Comparison of ENCODE assay signal across 20 cellular contexts in the genomic region with DNA sequence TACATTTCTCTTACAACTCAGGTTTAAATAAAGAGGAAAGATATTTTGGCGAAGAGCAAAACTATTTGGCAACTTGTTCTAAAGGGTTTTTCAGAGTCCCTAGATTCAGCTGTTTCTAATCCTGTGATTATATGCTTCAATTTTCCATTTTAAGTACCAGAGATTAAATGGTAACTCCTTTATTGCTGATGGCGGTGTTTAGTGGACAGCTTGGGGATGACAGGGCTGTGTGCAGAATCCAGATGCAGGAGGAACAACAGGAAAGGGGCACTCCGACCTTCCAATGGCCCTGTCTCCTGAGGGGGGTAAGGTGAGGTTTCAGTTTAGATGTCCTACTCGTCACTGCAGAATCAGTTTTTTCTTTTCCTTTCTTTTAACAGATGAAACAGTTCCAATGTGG.
"Had no signal": no experiment of that assay in that cellular context is flagged by ENCODE, and none has a peak within 500 bp of the region (broad histone marks: within the 10 kb centered on the region; RNA-seq: fewer than 3 reads in every experiment).

No MANE protein-coding gene starts in this region.

- H3K4me3 Mint-ChIP-seq: activated T-cell treated with anti-CD3 and anti-CD28 coated beads, Interleukin-2, amount 50 U/mL, for 72 hours; neural crest cell; T-helper 1 cell treated with Interleukin-12 subunit alpha and Interleukin-12 subunit beta and Interleukin-4 antibody, amounts not matched to agents 30 μg/mL and 1 μg/mL, for 36 hours had no signal

- DNase-seq: activated CD4-positive, CD25-positive, alpha-beta regulatory T cell treated with anti-CD3 and anti-CD28 coated beads, Interleukin-2, amount 50 U/mL, for 72 hours; activated CD8-positive, alpha-beta memory T cell treated with anti-CD3 and anti-CD28 coated beads for 24 hours; activated CD8-positive, alpha-beta memory T cell treated with anti-CD3 and anti-CD28 coated beads, Interleukin-2, amount 50 U/mL, for 48 hours; activated effector memory CD4-positive, alpha-beta T cell treated with anti-CD3 and anti-CD28 coated beads, Interleukin-2, amount 50 U/mL, for 16 hours; activated T-cell treated with anti-CD3 and anti-CD28 coated beads, Interleukin-2, amount 50 U/mL, for 72 hours; adrenal gland; foreskin keratinocyte; hippocampal formation; left colon; stimulated activated CD4-positive, alpha-beta T cell treated with anti-CD3 and anti-CD28 coated beads, Interleukin-15, amount 100 ng/mL, for 24 hours; stimulated activated CD4-positive, alpha-beta T cell treated with anti-CD3 and anti-CD28 coated beads, Interleukin-2, amount 100 ng/mL, for 48 hours; testis; upper lobe of left lung had no signal

- H3K4me3 ChIP-seq: adrenal gland, cardiac muscle cell, lung, prostate gland, right atrium auricular region, testis had no signal

- H3K4me1 Mint-ChIP-seq: neural crest cell had no signal

- H3K9me3 Mint-ChIP-seq: activated naive CD4-positive, alpha-beta T cell treated with anti-CD3 and anti-CD28 coated beads, Interleukin-2, amount 50 U/mL, for 72 hours; activated T-cell treated with anti-CD3 and anti-CD28 coated beads, Interleukin-2, amount 50 U/mL, for 72 hours; neural crest cell; T-helper 1 cell treated with Interleukin-12 subunit alpha and Interleukin-12 subunit beta and Interleukin-4 antibody, amounts not matched to agents 30 μg/mL and 1 μg/mL, for 36 hours had no signal

- H3K27ac Mint-ChIP-seq: activated naive CD4-positive, alpha-beta T cell treated with anti-CD3 and anti-CD28 coated beads, Interleukin-2, amount 50 U/mL, for 72 hours; activated T-cell treated with anti-CD3 and anti-CD28 coated beads, Interleukin-2, amount 50 U/mL, for 72 hours; T-helper 1 cell treated with Interleukin-12 subunit alpha and Interleukin-12 subunit beta and Interleukin-4 antibody, amounts not matched to agents 30 μg/mL and 1 μg/mL, for 36 hours had no signal

- H3K27me3 ChIP-seq: adrenal gland, cardiac muscle cell, foreskin keratinocyte, right atrium auricular region, testis, upper lobe of left lung had no signal

- H3K4me1 ChIP-seq: adrenal gland, foreskin keratinocyte, right atrium auricular region, testis had no signal

- H3K9me3 ChIP-seq: adrenal gland, prostate gland, right atrium auricular region, testis, upper lobe of left lung had no signal

- ATAC-seq: activated naive CD4-positive, alpha-beta T cell treated with anti-CD3 and anti-CD28 coated beads, Interleukin-2, amount 50 U/mL, for 72 hours; activated T-cell treated with anti-CD3 and anti-CD28 coated beads, Interleukin-2, amount 50 U/mL, for 72 hours; foreskin keratinocyte had no signal

- H3K36me3 ChIP-seq: adrenal gland, cardiac muscle cell, prostate gland, right atrium auricular region, upper lobe of left lung had no signal

- H3K27ac ChIP-seq: adrenal gland, cardiac muscle cell, foreskin keratinocyte, prostate gland, right atrium auricular region, testis had no signal

- H3K36me3 Mint-ChIP-seq: activated naive CD4-positive, alpha-beta T cell treated with anti-CD3 and anti-CD28 coated beads, Interleukin-2, amount 50 U/mL, for 72 hours had no signal
